ENCODE assay signal across 31 cellular contexts in genomic region chr18:79938196-79938595, GRCh38. TPM values are rescaled to one million over a fixed set of nuclear protein-coding genes. Genes with fewer than 3 reads are reported as not detected.
DNase-seq lines count a peak whose midpoint lies in the region; ATAC-seq and TF ChIP-seq lines count a peak whose summit lies in the region.
"Had no signal": no experiment of that assay in that cellular context is flagged by ENCODE, and none has a peak within 500 bp of the region (broad histone marks: within the 10 kb centered on the region; RNA-seq: fewer than 3 reads in every experiment).

No MANE protein-coding gene starts in this region.

- H3K27me3 Mint-ChIP-seq in CD8-positive, alpha-beta memory T cell = no peaks in the 10 kb centered on the region
- H3K27me3 Mint-ChIP-seq: activated CD4-positive, alpha-beta T cell treated with anti-CD3 and anti-CD28 coated beads for 36 hours; activated T-cell treated with anti-CD3 and anti-CD28 coated beads, Interleukin-2, amount 50 U/mL, for 24 hours; B cell; central memory CD8-positive, alpha-beta T cell; memory B cell had no signal

- no peak overlapping the region for H3K27ac ChIP-seq in RWPE2 (ENCODE audit: poor library complexity, severe bottlenecking)
- peak overlapping the region; percentile 65 for H3K27ac ChIP-seq in suprapubic skin
- H3K27ac ChIP-seq in CD8-positive, alpha-beta memory T cell (ENCODE audit: low read depth, low read length) = no peak overlapping the region
- H3K27ac ChIP-seq: KMS-11, pancreas had no signal

- peak; percentile 38 for DNase-seq in D341Med (ENCODE audit: low spot score)
- peak; percentile 18 for DNase-seq in RWPE2 (ENCODE audit: low spot score)
- peak; percentile 49 for DNase-seq in left lobe of liver (ENCODE audit: low spot score)
- peak; percentile 20 to 38 for DNase-seq in suprapubic skin (ENCODE audit: low spot score in 2 of 2)
- no peak for DNase-seq in activated CD4-positive, alpha-beta T cell treated with anti-CD3 and anti-CD28 coated beads, Interleukin-2, amount 50 U/mL, for 4 hours
- DNase-seq in MV-4-11 (lab: John Stamatoyannopoulos, UW) = no peak
- no peak for DNase-seq in COLO829 (ENCODE audit: low spot score)
- DNase-seq in CD8-positive, alpha-beta memory T cell = no peak
- DNase-seq: activated CD4-positive, alpha-beta T cell treated with anti-CD3 and anti-CD28 coated beads for 36 hours; activated gamma-delta T cell treated with Interleukin-2 at 50 U/mL for 16 hours; activated T-cell treated with anti-CD3 and anti-CD28 coated beads, Interleukin-2, amount 50 U/mL, for 24 hours; DMS153; foreskin melanocyte; HFFc6; MM.1S; NCI-H1417 treated with DMSO at 0.1 percent for 48 hours; NCI-H2107; NCI-H345; SHP77 treated with DMSO at 0.1 percent for 48 hours; small intestine; stimulated activated naive CD4-positive, alpha-beta T cell; T-helper 9 cell had no signal

- H3K4me1 Mint-ChIP-seq in CD8-positive, alpha-beta memory T cell = peaks cover 9 to 33% (median 27%) of the 10 kb centered on the region in 3 donors
- H3K4me1 Mint-ChIP-seq: GM23338 had no signal

- no peak for ATAC-seq in RWPE2 (ENCODE audit: low read depth)
- ATAC-seq in left lobe of liver = no peak
- ATAC-seq: activated CD4-positive, alpha-beta T cell treated with anti-CD3 and anti-CD28 coated beads for 36 hours; CD8-positive, alpha-beta T cell; GM23338; pancreas had no signal

- peaks cover 10 to 30% (median 23%) of the 10 kb centered on the region in 5 donors for H3K9me3 Mint-ChIP-seq in CD8-positive, alpha-beta memory T cell

- POLR2A ChIA-PET in CD8-positive, alpha-beta memory T cell (lab: Charles Lee) = no interaction called here

- no peak for TF ChIP-seq CTCF in RWPE2 (IDR thresholded peaks at IDR 0.05; ENCODE audit: poor library complexity, severe bottlenecking)
- TF ChIP-seq CTCF in suprapubic skin (IDR thresholded peaks at IDR 0.05) = no peak

- peaks cover 51 to 93% (median 73%) of the 10 kb centered on the region in 3 donors for H3K36me3 Mint-ChIP-seq in CD8-positive, alpha-beta memory T cell

- H3K4me3 Mint-ChIP-seq in CD8-positive, alpha-beta memory T cell = no peak overlapping the region
- H3K4me3 Mint-ChIP-seq: activated CD4-positive, alpha-beta T cell treated with anti-CD3 and anti-CD28 coated beads for 36 hours; activated T-cell treated with anti-CD3 and anti-CD28 coated beads, Interleukin-2, amount 50 U/mL, for 24 hours; B cell; CD8-positive, alpha-beta T cell; central memory CD8-positive, alpha-beta T cell; GM23338; HFFc6; memory B cell; neural crest cell had no signal

- H3K27me3 ChIP-seq in RWPE2 (ENCODE audit: insufficient read depth, poor library complexity, severe bottlenecking) (no peaks in the 10 kb centered on the region), suprapubic skin (no peaks in the 10 kb centered on the region)
- H3K27me3 ChIP-seq in CD8-positive, alpha-beta memory T cell (ENCODE audit: insufficient read depth, low read length, poor library complexity, severe bottlenecking) = no peaks in the 10 kb centered on the region
- H3K27me3 ChIP-seq: esophagus muscularis mucosa, pancreas had no signal

- no peak for TF ChIP-seq POLR2A in suprapubic skin (IDR thresholded peaks at IDR 0.05)

- TF ChIP-seq EP300 in suprapubic skin (IDR thresholded peaks at IDR 0.05) = no peak

- H3K27ac Mint-ChIP-seq in CD8-positive, alpha-beta memory T cell = no peak overlapping the region
- H3K27ac Mint-ChIP-seq: activated CD4-positive, alpha-beta T cell treated with anti-CD3 and anti-CD28 coated beads for 36 hours; activated T-cell treated with anti-CD3 and anti-CD28 coated beads, Interleukin-2, amount 50 U/mL, for 24 hours; B cell; CD8-positive, alpha-beta T cell; GM23338; HFFc6; memory B cell had no signal

- no peak overlapping the region for H3K4me3 ChIP-seq in RWPE2 (ENCODE audit: severe bottlenecking)
- no peak overlapping the region for H3K4me3 ChIP-seq in suprapubic skin
- no peak overlapping the region for H3K4me3 ChIP-seq in CD8-positive, alpha-beta memory T cell (ENCODE audit: low read length)
- H3K4me3 ChIP-seq: esophagus muscularis mucosa, GM23338, pancreas had no signal

- H3K4me1 ChIP-seq in RWPE2 (ENCODE audit: insufficient read depth, poor library complexity, severe bottlenecking) (no peaks in the 10 kb centered on the region), suprapubic skin (peaks cover 40% of the 10 kb centered on the region)
- no peaks in the 10 kb centered on the region for H3K4me1 ChIP-seq in CD8-positive, alpha-beta memory T cell (ENCODE audit: insufficient read depth, low read length)

- H3K9me3 ChIP-seq in RWPE2 (ENCODE audit: severe bottlenecking) = peaks cover 2% of the 10 kb centered on the region
- H3K9me3 ChIP-seq in suprapubic skin = peaks cover 5% of the 10 kb centered on the region
- peaks cover 6% of the 10 kb centered on the region for H3K9me3 ChIP-seq in CD8-positive, alpha-beta memory T cell (ENCODE audit: low read length)
- H3K9me3 ChIP-seq: pancreas had no signal

- 87% methylated on average over 9 of the region's 9 CpGs for WGBS in suprapubic skin

- H3K36me3 ChIP-seq in RWPE2 (ENCODE audit: low read depth) (peaks cover 33% of the 10 kb centered on the region; the same call in 1 of the 2 replicates), suprapubic skin (peaks cover 66% of the 10 kb centered on the region)
- H3K36me3 ChIP-seq in CD8-positive, alpha-beta memory T cell (ENCODE audit: insufficient read depth, low read length) = peaks cover 9% of the 10 kb centered on the region

- CTCF ChIA-PET in CD8-positive, alpha-beta memory T cell (lab: Charles Lee) = no interaction called here

RNA-seq across cellular contexts. Expression of gene SLC66A2, which starts 13.3 kb away (rescaled TPM):
- total RNA-seq in left lobe of liver = 140 TPM
- total RNA-seq in suprapubic skin = 10 to 100 TPM; 53.4 to 84.7 (median 79.3) TPM
- total RNA-seq in CD8-positive, alpha-beta memory T cell = 10 to 100 TPM; 29.9 to 31.7 TPM
- 18.3 TPM for polyA plus RNA-seq in CD8-positive, alpha-beta memory T cell

RNA-seq across cellular contexts. Expression of gene HSBP1L1, which starts 26.2 kb away (rescaled TPM):
- total RNA-seq in left lobe of liver (20.2 TPM), suprapubic skin (10 to 100 TPM; 25.0 to 45.7 (median 41.5) TPM)
- 1 to 10 TPM; 3.3 to 4.2 TPM for total RNA-seq in CD8-positive, alpha-beta memory T cell
- 17.2 TPM for polyA plus RNA-seq in CD8-positive, alpha-beta memory T cell

RNA-seq across cellular contexts. Expression of gene TXNL4A, which starts 50.2 kb away (rescaled TPM):
- total RNA-seq in left lobe of liver (48.3 TPM), suprapubic skin (10 to 100 TPM; 20.6 to 35.0 (median 24.6) TPM)
- 100 to 1,000 TPM; 198 to 202 TPM for total RNA-seq in CD8-positive, alpha-beta memory T cell
- polyA plus RNA-seq in CD8-positive, alpha-beta memory T cell = 260 TPM

Comparison
In these comparisons a context has a peak if more than half of its experiments do, and no peak if none do; other contexts are left out.
1. DNase-seq: peak in D341Med (single experiment), RWPE2 (single experiment), left lobe of liver (single experiment) and suprapubic skin (2 of 2); none in activated CD4-positive, alpha-beta T cell treated with anti-CD3 and anti-CD28 coated beads, Interleukin-2, amount 50 U/mL, for 4 hours (0 of 2), MV-4-11 (single experiment), COLO829 (single experiment) and CD8-positive, alpha-beta memory T cell (0 of 5).